In genomic region chr11:129763569-129763968, GRCh38 we compare ENCODE assay signal across 4 cellular contexts. TPM values are rescaled to one million over a fixed set of nuclear protein-coding genes. Genes with fewer than 3 reads are reported as not detected.
"Had no signal": no experiment of that assay in that cellular context is flagged by ENCODE, and none has a peak within 500 bp of the region (broad histone marks: within the 10 kb centered on the region; RNA-seq: fewer than 3 reads in every experiment).

No MANE protein-coding gene starts in this region.

RNA-seq across cellular contexts. Expression of gene TMEM45B, which starts 52.1 kb away (rescaled TPM):
- total RNA-seq: osteocyte, posterior vena cava, psoas muscle, thoracic aorta had no signal
